ENCODE assay signal across 1 cellular context in the genomic region with DNA sequence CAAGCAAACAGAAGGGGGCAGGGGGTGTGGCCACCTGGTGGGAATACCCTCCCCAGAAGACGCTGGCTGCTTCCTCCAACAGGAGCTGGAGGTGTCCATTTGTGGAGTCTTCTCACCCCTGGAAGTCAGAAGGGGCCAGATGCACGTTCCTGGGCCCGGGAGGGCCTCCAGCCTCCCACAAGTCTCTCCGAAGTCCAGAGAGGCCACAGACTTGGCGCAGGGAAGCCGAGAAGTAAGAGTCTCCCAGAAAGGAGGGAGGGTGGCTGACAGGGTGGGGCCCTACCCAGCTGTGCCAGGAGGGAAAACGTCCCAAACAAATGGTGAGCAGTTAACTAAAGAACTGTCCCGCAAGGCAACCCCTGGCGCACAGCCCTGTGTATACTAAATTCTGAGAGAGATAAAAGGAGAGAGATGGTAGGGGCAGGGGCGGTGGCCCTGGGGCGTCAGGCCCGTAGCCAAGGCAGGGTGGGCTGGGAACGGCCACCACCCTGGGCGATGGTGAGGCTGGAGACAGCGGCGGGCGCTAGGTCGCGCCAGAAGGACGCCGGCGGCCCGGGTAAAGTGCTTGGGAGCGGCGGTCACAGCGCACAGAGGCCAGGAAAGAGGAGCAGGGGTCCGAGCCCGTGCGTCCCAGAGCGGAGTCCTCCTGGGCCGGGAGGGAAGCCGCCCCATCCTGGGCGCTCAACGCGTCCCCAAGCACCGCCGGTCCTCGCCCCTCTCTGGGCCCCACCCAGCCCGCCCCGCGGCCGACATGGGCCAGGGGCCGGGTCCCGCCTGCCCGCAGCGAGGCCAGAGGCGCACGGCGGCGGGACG.
A peak's percentile ranks its signal among the peaks of the same experiment; 100 is the strongest.
TF ChIP-seq lines count a peak whose summit lies in the region.

No MANE protein-coding gene starts in this region.

TF ChIP-seq in HEK293, 187 proteins besides CTCF, POLR2A, EP300 and RAD21 (continued from another document):
- TF ChIP-seq, protein P1, sequence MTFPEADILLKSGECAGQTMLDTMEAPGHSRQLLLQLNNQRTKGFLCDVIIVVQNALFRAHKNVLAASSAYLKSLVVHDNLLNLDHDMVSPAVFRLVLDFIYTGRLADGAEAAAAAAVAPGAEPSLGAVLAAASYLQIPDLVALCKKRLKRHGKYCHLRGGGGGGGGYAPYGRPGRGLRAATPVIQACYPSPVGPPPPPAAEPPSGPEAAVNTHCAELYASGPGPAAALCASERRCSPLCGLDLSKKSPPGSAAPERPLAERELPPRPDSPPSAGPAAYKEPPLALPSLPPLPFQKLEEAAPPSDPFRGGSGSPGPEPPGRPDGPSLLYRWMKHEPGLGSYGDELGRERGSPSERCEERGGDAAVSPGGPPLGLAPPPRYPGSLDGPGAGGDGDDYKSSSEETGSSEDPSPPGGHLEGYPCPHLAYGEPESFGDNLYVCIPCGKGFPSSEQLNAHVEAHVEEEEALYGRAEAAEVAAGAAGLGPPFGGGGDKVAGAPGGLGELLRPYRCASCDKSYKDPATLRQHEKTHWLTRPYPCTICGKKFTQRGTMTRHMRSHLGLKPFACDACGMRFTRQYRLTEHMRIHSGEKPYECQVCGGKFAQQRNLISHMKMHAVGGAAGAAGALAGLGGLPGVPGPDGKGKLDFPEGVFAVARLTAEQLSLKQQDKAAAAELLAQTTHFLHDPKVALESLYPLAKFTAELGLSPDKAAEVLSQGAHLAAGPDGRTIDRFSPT (tag by site-specific recombination; IDR thresholded peaks at IDR 0.05) = peak; percentile 50; the same call in 1 of the 2 replicates
- TF ChIP-seq ZBTB20 (tag by site-specific recombination; IDR thresholded peaks at IDR 0.05) = peak; percentile 77; the same call in 1 of the 2 replicates
- TF ChIP-seq, protein P2, sequence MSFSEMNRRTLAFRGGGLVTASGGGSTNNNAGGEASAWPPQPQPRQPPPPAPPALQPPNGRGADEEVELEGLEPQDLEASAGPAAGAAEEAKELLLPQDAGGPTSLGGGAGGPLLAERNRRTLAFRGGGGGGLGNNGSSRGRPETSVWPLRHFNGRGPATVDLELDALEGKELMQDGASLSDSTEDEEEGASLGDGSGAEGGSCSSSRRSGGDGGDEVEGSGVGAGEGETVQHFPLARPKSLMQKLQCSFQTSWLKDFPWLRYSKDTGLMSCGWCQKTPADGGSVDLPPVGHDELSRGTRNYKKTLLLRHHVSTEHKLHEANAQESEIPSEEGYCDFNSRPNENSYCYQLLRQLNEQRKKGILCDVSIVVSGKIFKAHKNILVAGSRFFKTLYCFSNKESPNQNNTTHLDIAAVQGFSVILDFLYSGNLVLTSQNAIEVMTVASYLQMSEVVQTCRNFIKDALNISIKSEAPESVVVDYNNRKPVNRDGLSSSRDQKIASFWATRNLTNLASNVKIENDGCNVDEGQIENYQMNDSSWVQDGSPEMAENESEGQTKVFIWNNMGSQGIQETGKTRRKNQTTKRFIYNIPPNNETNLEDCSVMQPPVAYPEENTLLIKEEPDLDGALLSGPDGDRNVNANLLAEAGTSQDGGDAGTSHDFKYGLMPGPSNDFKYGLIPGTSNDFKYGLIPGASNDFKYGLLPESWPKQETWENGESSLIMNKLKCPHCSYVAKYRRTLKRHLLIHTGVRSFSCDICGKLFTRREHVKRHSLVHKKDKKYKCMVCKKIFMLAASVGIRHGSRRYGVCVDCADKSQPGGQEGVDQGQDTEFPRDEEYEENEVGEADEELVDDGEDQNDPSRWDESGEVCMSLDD (tag by site-specific recombination; IDR thresholded peaks at IDR 0.05) = 0 out of 2 replicates have a peak, but pooled peaks have one; percentile 21
- no peak for TF ChIP-seq ZNF624 (tag by site-specific recombination; IDR thresholded peaks at IDR 0.05)
- no peak for TF ChIP-seq ZXDB (tag by site-specific recombination; IDR thresholded peaks at IDR 0.05)
- no peak for TF ChIP-seq ZNF121 (tag by site-specific recombination; IDR thresholded peaks at IDR 0.05)
- TF ChIP-seq YY1 (tag by site-specific recombination; IDR thresholded peaks at IDR 0.05) = no peak
- peak; percentile 67 for TF ChIP-seq ZNF600 (tag by site-specific recombination; IDR thresholded peaks at IDR 0.05)
- TF ChIP-seq ZBTB8A (tag by site-specific recombination; IDR thresholded peaks at IDR 0.05) = peak; percentile 53; the same call in 1 of the 2 replicates
- TF ChIP-seq KLF1 (tag by site-specific recombination; IDR thresholded peaks at IDR 0.05) = peak; percentile 93
- TF ChIP-seq, protein P3, sequence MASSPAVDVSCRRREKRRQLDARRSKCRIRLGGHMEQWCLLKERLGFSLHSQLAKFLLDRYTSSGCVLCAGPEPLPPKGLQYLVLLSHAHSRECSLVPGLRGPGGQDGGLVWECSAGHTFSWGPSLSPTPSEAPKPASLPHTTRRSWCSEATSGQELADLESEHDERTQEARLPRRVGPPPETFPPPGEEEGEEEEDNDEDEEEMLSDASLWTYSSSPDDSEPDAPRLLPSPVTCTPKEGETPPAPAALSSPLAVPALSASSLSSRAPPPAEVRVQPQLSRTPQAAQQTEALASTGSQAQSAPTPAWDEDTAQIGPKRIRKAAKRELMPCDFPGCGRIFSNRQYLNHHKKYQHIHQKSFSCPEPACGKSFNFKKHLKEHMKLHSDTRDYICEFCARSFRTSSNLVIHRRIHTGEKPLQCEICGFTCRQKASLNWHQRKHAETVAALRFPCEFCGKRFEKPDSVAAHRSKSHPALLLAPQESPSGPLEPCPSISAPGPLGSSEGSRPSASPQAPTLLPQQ (tag by site-specific recombination; IDR thresholded peaks at IDR 0.05) = peak; percentile 80
- TF ChIP-seq ZNF335 (tag by site-specific recombination; conservative IDR thresholded peaks at IDR 0.05) = peak; percentile 73
- peak; percentile 46 for TF ChIP-seq GLIS2 (tag by site-specific recombination; IDR thresholded peaks at IDR 0.05)
